ENCODE assay signal across 31 cellular contexts in genomic region chr20:33133616-33133941, GRCh38. TPM values are rescaled to one million over a fixed set of nuclear protein-coding genes. Genes with fewer than 3 reads are reported as not detected.
DNase-seq lines count a peak whose midpoint lies in the region; ATAC-seq, FAIRE-seq and TF ChIP-seq lines count a peak whose summit lies in the region.
"Had no signal": no experiment of that assay in that cellular context is flagged by ENCODE, and none has a peak within 500 bp of the region (broad histone marks: within the 10 kb centered on the region; RNA-seq: fewer than 3 reads in every experiment).

No MANE protein-coding gene starts in this region.

- CTCF ChIA-PET in HepG2 (lab: Yijun Ruan, JAX; ENCODE audit: low intra/inter-chr PET ratio, low total read pairs) (no interaction called here), H1 (lab: Charles Lee; ENCODE audit: partially characterized antibody) (no interaction called here)

- no peaks in the 10 kb centered on the region for H3K23me2 ChIP-seq in H1 (ENCODE audit: low read depth, low read length)

- H3K18ac ChIP-seq in H1 (ENCODE audit: extremely low read depth, low read length) (no peak overlapping the region), neuronal stem cell (ENCODE audit: low read length) (peak overlapping the region; percentile 62)

- FAIRE-seq in HepG2 (lab: Jason Lieb, UNC) (no peak), H1 (lab: Jason Lieb, UNC) (no peak), frontal cortex (lab: Jason Lieb, UNC) (no peak)
- FAIRE-seq: A204.1, GM12878, GM12892, GM18507 had no signal

- BruUV-seq in HepG2 (replicated peaks; lab: Mats Ljungman, UMichigan): no TSS peak

- H2AFZ ChIP-seq in HepG2 (ENCODE audit: low read length) (no peak overlapping the region), H1 (ENCODE audit: low read length) (no peak overlapping the region), neuronal stem cell (ENCODE audit: low read length) (no peak overlapping the region)

- H3K56ac ChIP-seq in H1 (replicated peaks; ENCODE audit: insufficient read length, low read depth, low read length): no peak overlapping the region

- H2AK5ac ChIP-seq in H1 (ENCODE audit: low read depth, low read length) (no peak overlapping the region), neuronal stem cell (ENCODE audit: low read depth, low read length) (no peak overlapping the region)

- H3K4me2 ChIP-seq in HepG2 (ENCODE audit: low read depth, low read length) (no peak overlapping the region), H1 (ENCODE audit: insufficient read depth in 1 of 2, low read depth in 2 of 2, low read length in 2 of 2) (no peak overlapping the region), neuronal stem cell (ENCODE audit: insufficient read depth, low read length, poor library complexity, severe bottlenecking) (no peak overlapping the region)

- in situ Hi-C loops in HepG2 (cut with HindIII; ENCODE audit: extremely low pct_ligation_motif_present, low pct_unique_long_range_greater_than_20kb): no loop called here

- H3K36me3 ChIP-seq in HepG2 (replicated peaks in 1 of 2; ENCODE audit: control insufficient read depth in 1 of 2, insufficient read depth in 2 of 2, low read length in 2 of 2): no peaks in the 10 kb centered on the region
- no peaks in the 10 kb centered on the region for H3K36me3 ChIP-seq in right lobe of liver
- H3K36me3 ChIP-seq in H1 (ENCODE audit: control insufficient read depth in 2 of 4, insufficient read depth in 4 of 4, low read length in 3 of 4): no peaks in the 10 kb centered on the region
- H3K36me3 ChIP-seq in neuronal stem cell (replicated peaks in 1 of 2; ENCODE audit: control insufficient read depth in 2 of 2, insufficient read depth in 2 of 2, low read length in 2 of 2): no peaks in the 10 kb centered on the region
- no peaks in the 10 kb centered on the region for H3K36me3 ChIP-seq in prostate gland
- H3K36me3 ChIP-seq: BE2C, BLaER1 had no signal

- DNase-seq in HepG2 (ENCODE audit: low spot score): no peak
- DNase-seq in right lobe of liver: no peak
- DNase-seq in H1 (ENCODE audit: low read depth in 1 of 2, low spot score in 2 of 2): no peak
- DNase-seq in neuronal stem cell (ENCODE audit: low spot score): no peak
- DNase-seq in prostate gland (ENCODE audit: low spot score): no peak
- no peak for DNase-seq in frontal cortex (ENCODE audit: low spot score in 2 of 2)
- DNase-seq: 8988T; ACHN; BE2C; C1 segment of cervical spinal cord; CD4-positive, alpha-beta memory T cell; CD4-positive, CD25-positive, alpha-beta regulatory T cell; CD8-positive, alpha-beta memory T cell; COR-L47; DMS 273 treated with DMSO at 0.1 percent for 48 hours; DMS153; DMS53; DMS79; DND-41; EL; GDM1 had no signal

- H3K27ac ChIP-seq in HepG2 (ENCODE audit: extremely low read length, insufficient read depth, low read length): no peak overlapping the region
- no peak overlapping the region for H3K27ac ChIP-seq in right lobe of liver
- no peak overlapping the region for H3K27ac ChIP-seq in H1 (ENCODE audit: low read depth, low read length)
- H3K27ac ChIP-seq in neuronal stem cell (replicated peaks; ENCODE audit: low read length): no peak overlapping the region
- H3K27ac ChIP-seq in prostate gland: no peak overlapping the region
- H3K27ac ChIP-seq: BLaER1 had no signal

- H4K20me1 ChIP-seq in HepG2 (ENCODE audit: insufficient read depth, low read length) (no peaks in the 10 kb centered on the region), H1 (replicated peaks in 1 of 2; ENCODE audit: control insufficient read depth in 1 of 2, insufficient read depth in 2 of 2, low read length in 2 of 2) (no peaks in the 10 kb centered on the region)
- H4K20me1 ChIP-seq: BLaER1 had no signal

- TF ChIP-seq POLR2A in HepG2 (IDR thresholded peaks at IDR 0.05; ENCODE audit: insufficient read depth in 1 of 2, low read depth in 2 of 2, low read length in 2 of 2) (no peak), right lobe of liver (IDR thresholded peaks at IDR 0.05) (no peak), H1 (IDR thresholded peaks at IDR 0.05; ENCODE audit: control extremely low read depth in 1 of 2, low read depth in 2 of 2, low read length in 2 of 2) (no peak), prostate gland (IDR thresholded peaks at IDR 0.05) (no peak)

- H3K23ac ChIP-seq in H1 (ENCODE audit: insufficient read length): no peak overlapping the region
- no peak overlapping the region for H3K23ac ChIP-seq in neuronal stem cell (ENCODE audit: low read depth, low read length, poor library complexity)

- H4K8ac ChIP-seq in H1 (ENCODE audit: extremely low read depth, insufficient read depth, low read length): no peak overlapping the region
- H4K8ac ChIP-seq in neuronal stem cell (ENCODE audit: low read depth, low read length): no peak overlapping the region

- H3K14ac ChIP-seq in H1 (ENCODE audit: insufficient read length) (no peak overlapping the region), neuronal stem cell (ENCODE audit: low read length) (no peak overlapping the region)

- H3K4me1 ChIP-seq in HepG2 (ENCODE audit: insufficient read depth, low read length) (peaks cover 6% of the 10 kb centered on the region; the same call in 1 of the 2 replicates), right lobe of liver (peaks cover 0 to under 1% (median under 1%) of the 10 kb centered on the region in 4 donors), H1 (replicated peaks in 1 of 4; ENCODE audit: control insufficient read depth in 3 of 4, insufficient read depth in 4 of 4, low read length in 3 of 4) (peaks cover 0 to 9% (median 3%) of the 10 kb centered on the region in 4 experiments; a peak in 2 of 7 replicates), neuronal stem cell (ENCODE audit: control insufficient read depth in 2 of 2, insufficient read depth in 1 of 2, low read depth in 1 of 2, low read length in 2 of 2) (peaks cover 0 to 9% of the 10 kb centered on the region in 2 donors), prostate gland (replicated peaks) (no peaks in the 10 kb centered on the region)
- H3K4me1 ChIP-seq: BE2C had no signal

- H3K79me1 ChIP-seq in H1 (ENCODE audit: low read depth, low read length) (no peaks in the 10 kb centered on the region), neuronal stem cell (ENCODE audit: low read depth, low read length) (no peaks in the 10 kb centered on the region)

- 55% methylated on average over 6 of the region's 6 CpGs for WGBS in HepG2 (ENCODE audit: low lambda C conversion rate)
- WGBS in right lobe of liver (ENCODE audit: insufficient coverage, low coverage, low lambda C conversion rate, missing lambda C conversion rate): 77% methylated on average over 4 of the region's 6 CpGs
- 90% methylated on average over 5 of the region's 6 CpGs; no CpG with 5 or more reads in 1 of the 2 experiments for WGBS in H1 (ENCODE audit: extremely low coverage in 1 of 2, insufficient coverage in 1 of 2, insufficient read length in 1 of 2, insufficient replicate concordance in 2 of 2, low coverage in 1 of 2, low lambda C conversion rate in 2 of 2, missing lambda C conversion rate in 1 of 2), 2 experiments
- no CpG with 5 or more reads among the region's 6 CpGs for WGBS in neuronal stem cell (ENCODE audit: extremely low coverage in 2 of 2, insufficient read length in 2 of 2, insufficient replicate concordance in 1 of 2), 2 donors
- WGBS in prostate gland: 95% methylated on average over 6 of the region's 6 CpGs

- TF ChIP-seq CTCF in HepG2 (CRISPR knock-in tag; IDR thresholded peaks at IDR 0.05) (no peak), right lobe of liver (IDR thresholded peaks at IDR 0.05) (no peak), H1 (IDR thresholded peaks at IDR 0.05; ENCODE audit: control extremely low read depth in 1 of 3, insufficient read depth in 1 of 3, low read depth in 1 of 3, low read length in 3 of 3) (no peak), prostate gland (IDR thresholded peaks at IDR 0.05) (no peak)

- H2BK5ac ChIP-seq in H1 (ENCODE audit: low read depth, low read length) (no peak overlapping the region), neuronal stem cell (ENCODE audit: low read length) (no peak overlapping the region)

- ATAC-seq in HepG2 (no peak), right lobe of liver (no peak)
- ATAC-seq: GM12878 had no signal

- H2BK12ac ChIP-seq in H1 (ENCODE audit: low read depth, low read length) (no peak overlapping the region), neuronal stem cell (ENCODE audit: low read length) (no peak overlapping the region)

- TF ChIP-seq EP300 in HepG2 (IDR thresholded peaks at IDR 0.05; ENCODE audit: low read depth in 2 of 2, low read length in 2 of 2) (no peak), HepG2 (CRISPR knock-in tag; IDR thresholded peaks at IDR 0.05; ENCODE audit: borderline replicate concordance) (no peak), H1 (IDR thresholded peaks at IDR 0.05; ENCODE audit: borderline replicate concordance in 1 of 2, low read depth in 2 of 2, low read length in 2 of 2) (no peak)

- H3K79me2 ChIP-seq in HepG2 (ENCODE audit: insufficient read depth, low read length): no peaks in the 10 kb centered on the region
- H3K79me2 ChIP-seq in H1 (ENCODE audit: control insufficient read depth in 1 of 2, insufficient read depth in 2 of 2, low read length in 2 of 2): no peaks in the 10 kb centered on the region

- no peak overlapping the region for H3K9ac ChIP-seq in HepG2 (ENCODE audit: insufficient read depth, low read depth, low read length)
- H3K9ac ChIP-seq in H1 (replicated peaks in 1 of 4; ENCODE audit: extremely low read depth in 1 of 4, low read depth in 3 of 4, low read length in 3 of 4): no peak overlapping the region
- no peak overlapping the region for H3K9ac ChIP-seq in neuronal stem cell (ENCODE audit: low read depth, low read length, poor library complexity)
- H3K9ac ChIP-seq: BLaER1 had no signal

- no peak overlapping the region for H2BK120ac ChIP-seq in H1 (replicated peaks; ENCODE audit: low read depth, low read length)
- no peak overlapping the region for H2BK120ac ChIP-seq in neuronal stem cell (ENCODE audit: low read depth, low read length)

- H3K9me3 ChIP-seq in HepG2 (ENCODE audit: low read length): no peaks in the 10 kb centered on the region
- no peaks in the 10 kb centered on the region for H3K9me3 ChIP-seq in right lobe of liver
- peaks cover 8% of the 10 kb centered on the region in 2 experiments; a peak in 2 of 4 replicates for H3K9me3 ChIP-seq in H1 (ENCODE audit: insufficient read depth in 2 of 2, low read depth in 1 of 2, low read length in 1 of 2)
- peaks cover 0 to 4% of the 10 kb centered on the region in 2 donors for H3K9me3 ChIP-seq in neuronal stem cell (replicated peaks in 1 of 2; ENCODE audit: control insufficient read depth in 2 of 2, insufficient read depth in 1 of 2, low read depth in 1 of 2, low read length in 2 of 2)
- no peaks in the 10 kb centered on the region for H3K9me3 ChIP-seq in prostate gland
- H3K9me3 ChIP-seq: BE2C had no signal

- H4K91ac ChIP-seq in H1 (replicated peaks; ENCODE audit: insufficient read length, low read length): no peak overlapping the region
- H4K91ac ChIP-seq in neuronal stem cell (ENCODE audit: low read depth, low read length, poor library complexity): no peak overlapping the region

- POLR2A ChIA-PET in HepG2 (lab: Yijun Ruan, JAX) (no interaction called here), H1 (lab: Charles Lee; ENCODE audit: partially characterized antibody) (no interaction called here)

- no peak overlapping the region for H2BK20ac ChIP-seq in H1 (ENCODE audit: low read length)

- no peak overlapping the region for H3K4me3 ChIP-seq in HepG2 (replicated peaks in 1 of 3; ENCODE audit: insufficient read depth in 1 of 3, low read depth in 2 of 3, low read length in 3 of 3)
- no peak overlapping the region for H3K4me3 ChIP-seq in right lobe of liver
- no peak overlapping the region for H3K4me3 ChIP-seq in H1 (ENCODE audit: extremely low read depth in 1 of 4, insufficient read depth in 2 of 4, low read depth in 3 of 4, low read length in 4 of 4)
- no peak overlapping the region for H3K4me3 ChIP-seq in neuronal stem cell (ENCODE audit: low read length in 2 of 2)
- no peak overlapping the region for H3K4me3 ChIP-seq in prostate gland
- H3K4me3 ChIP-seq: BLaER1, GM12878 had no signal

- intact Hi-C loops in HepG2 (cut with micrococcal nuclease; ENCODE audit: unreplicated experiment): no loop called here
- intact Hi-C loops in right lobe of liver (cut with DNase I): no loop called here
- intact Hi-C loops in prostate gland (cut with DNase I): no loop called here

- H2BK15ac ChIP-seq in H1 (ENCODE audit: low read length): no peak overlapping the region
- H2BK15ac ChIP-seq in neuronal stem cell (ENCODE audit: low read length): no peak overlapping the region

- TF ChIP-seq RAD21 in HepG2 (CRISPR knock-in tag; IDR thresholded peaks at IDR 0.05) (no peak), H1 (IDR thresholded peaks at IDR 0.05 in 1 of 2, conservative IDR thresholded peaks at IDR 0.05 in 1 of 2; ENCODE audit: low read depth in 2 of 2, low read length in 2 of 2) (no peak)

- no peak overlapping the region for H4K5ac ChIP-seq in H1 (ENCODE audit: insufficient read length, low read depth, low read length)

- H3K4ac ChIP-seq in H1 (replicated peaks; ENCODE audit: insufficient read length, low read depth, low read length) (no peak overlapping the region), neuronal stem cell (ENCODE audit: low read length) (no peak overlapping the region)

- H3K27me3 ChIP-seq in HepG2 (ENCODE audit: control insufficient read depth in 1 of 2, insufficient read depth in 2 of 2, low read length in 2 of 2): peaks cover 2 to 35% of the 10 kb centered on the region in 2 experiments; a peak in 3 of 5 replicates
- H3K27me3 ChIP-seq in right lobe of liver: no peaks in the 10 kb centered on the region
- no peaks in the 10 kb centered on the region for H3K27me3 ChIP-seq in H1 (replicated peaks in 1 of 4; ENCODE audit: control insufficient read depth in 3 of 4, extremely low read depth in 1 of 4, insufficient read depth in 3 of 4, low read length in 3 of 4)
- peaks cover 0 to 3% (median 0%) of the 10 kb centered on the region in 3 experiments for H3K27me3 ChIP-seq in neuronal stem cell (ENCODE audit: control insufficient read depth in 3 of 3, insufficient read depth in 3 of 3, low read depth in 1 of 3, low read length in 3 of 3)
- H3K27me3 ChIP-seq in prostate gland (replicated peaks; ENCODE audit: insufficient read depth): peaks cover 5% of the 10 kb centered on the region
- H3K27me3 ChIP-seq: BE2C, BLaER1 had no signal

RNA-seq across cellular contexts. Expression of gene BPIFA2, which starts 34.4 kb away (rescaled TPM):
- total RNA-seq in HepG2 (2016; rRNA removed; fragmentation: Illumina TruSeq; extraction: Trizol) (not detected in 2 replicates), right lobe of liver (not detected), prostate gland (not detected), frontal cortex (not detected)
- total RNA-seq in HepG2 (2016; cell fraction: cytosol; rRNA removed; fragmentation: Illumina TruSeq; extraction: Trizol; ENCODE audit: low read depth): not detected in 2 replicates
- total RNA-seq in HepG2 (2016; cell fraction: insoluble cytoplasmic fraction; rRNA removed; fragmentation: Illumina TruSeq; extraction: Trizol): not detected in 2 replicates
- total RNA-seq in HepG2 (2016; cell fraction: membrane; rRNA removed; fragmentation: Illumina TruSeq; extraction: Trizol): not detected in 2 replicates
- not detected in 2 replicates for total RNA-seq in HepG2 (2016; cell fraction: nucleus; rRNA removed; fragmentation: Illumina TruSeq; extraction: Trizol)
- polyA plus RNA-seq in HepG2 (2011; rRNA removed) (not detected in 2 replicates), H1 (2011; rRNA removed) (not detected in 2 replicates)
- not detected in 2 replicates for polyA plus RNA-seq in HepG2 (2011; cell fraction: cytosol; rRNA removed)
- not detected in 2 replicates for polyA plus RNA-seq in HepG2 (2011; cell fraction: nucleus; rRNA removed)
- polyA plus RNA-seq in HepG2 (2012): not detected in 2 replicates
- polyA plus RNA-seq in HepG2 (2016; cell fraction: cytosol; fragmentation: Illumina TruSeq; extraction: Trizol; ENCODE audit: low read depth): not detected in 2 replicates
- polyA plus RNA-seq in HepG2 (2016; cell fraction: insoluble cytoplasmic fraction; fragmentation: Illumina TruSeq; extraction: Trizol; ENCODE audit: low read depth): not detected in 2 replicates
- polyA plus RNA-seq in HepG2 (2016; cell fraction: membrane; fragmentation: Illumina TruSeq; extraction: Trizol; ENCODE audit: low read depth): not detected in 2 replicates
- polyA plus RNA-seq in HepG2 (2016; cell fraction: nucleus; fragmentation: Illumina TruSeq; extraction: Trizol; ENCODE audit: insufficient read depth, low read depth): not detected in 2 replicates
- polyA minus RNA-seq in HepG2 (2011; rRNA and poly(A)+ RNA removed; ENCODE audit: low replicate concordance): not detected in 2 replicates
- polyA minus RNA-seq in HepG2 (2011; cell fraction: cytosol; rRNA and poly(A)+ RNA removed): not detected in 2 replicates
- not detected in 2 replicates for polyA minus RNA-seq in HepG2 (2011; cell fraction: nucleus; rRNA and poly(A)+ RNA removed)
- not detected in 2 replicates for total RNA-seq in H1 (2021; fragmentation: NEBNext Ultra II Directional; extraction: Animal tissue kit (Norgen Biotek cat#: 25700))
- polyA plus RNA-seq in H1 (2011; cell fraction: cytosol; rRNA removed): not detected
- not detected for polyA plus RNA-seq in H1 (2011; cell fraction: nucleus; rRNA removed)
- not detected in 4 replicates for polyA plus RNA-seq in H1 (2012, experiment 1 of 2)
- not detected for polyA plus RNA-seq in H1 (2012, experiment 2 of 2)
- polyA plus RNA-seq in H1 (2013, experiment 1 of 2): not detected
- not detected for polyA plus RNA-seq in H1 (2013, experiment 2 of 2)
- not detected in 2 replicates for polyA minus RNA-seq in H1 (2011; rRNA and poly(A)+ RNA removed)
- not detected for polyA minus RNA-seq in H1 (2011; cell fraction: cytosol; rRNA and poly(A)+ RNA removed)
- not detected for polyA minus RNA-seq in H1 (2011; cell fraction: nucleus; rRNA and poly(A)+ RNA removed)
- polyA plus RNA-seq in neuronal stem cell (2013, experiment 1 of 2): not detected
- not detected for polyA plus RNA-seq in neuronal stem cell (2013, experiment 2 of 2)
- total RNA-seq: A673; CD4-positive, alpha-beta memory T cell; CD4-positive, CD25-positive, alpha-beta regulatory T cell; CD8-positive, alpha-beta memory T cell; Daoy; G401; GM12878 had no signal
- polyA plus RNA-seq: AG04450; CD14-positive monocyte; CD4-positive, alpha-beta memory T cell; CD4-positive, CD25-positive, alpha-beta regulatory T cell; CD8-positive, alpha-beta memory T cell; GM12878 had no signal

RNA-seq across cellular contexts. Expression of gene BPIFB4, which starts 54.1 kb away (rescaled TPM):
- not detected in 2 replicates for total RNA-seq in HepG2 (2016; rRNA removed; fragmentation: Illumina TruSeq; extraction: Trizol)
- not detected in 2 replicates for total RNA-seq in HepG2 (2016; cell fraction: cytosol; rRNA removed; fragmentation: Illumina TruSeq; extraction: Trizol; ENCODE audit: low read depth)
- not detected in 2 replicates for total RNA-seq in HepG2 (2016; cell fraction: insoluble cytoplasmic fraction; rRNA removed; fragmentation: Illumina TruSeq; extraction: Trizol)
- not detected in 2 replicates for total RNA-seq in HepG2 (2016; cell fraction: membrane; rRNA removed; fragmentation: Illumina TruSeq; extraction: Trizol)
- total RNA-seq in HepG2 (2016; cell fraction: nucleus; rRNA removed; fragmentation: Illumina TruSeq; extraction: Trizol): not detected in 2 replicates
- polyA plus RNA-seq in HepG2 (2011; rRNA removed): 0.09 and 0.13 TPM in 2 replicates
- 0.06 and 0.07 TPM in 2 replicates for polyA plus RNA-seq in HepG2 (2011; cell fraction: cytosol; rRNA removed)
- polyA plus RNA-seq in HepG2 (2011; cell fraction: nucleus; rRNA removed): 0.32 and 0.36 TPM in 2 replicates
- polyA plus RNA-seq in HepG2 (2012): not detected in 2 replicates
- not detected in 2 replicates for polyA plus RNA-seq in HepG2 (2016; cell fraction: cytosol; fragmentation: Illumina TruSeq; extraction: Trizol; ENCODE audit: low read depth)
- not detected in 2 replicates for polyA plus RNA-seq in HepG2 (2016; cell fraction: insoluble cytoplasmic fraction; fragmentation: Illumina TruSeq; extraction: Trizol; ENCODE audit: low read depth)
- polyA plus RNA-seq in HepG2 (2016; cell fraction: membrane; fragmentation: Illumina TruSeq; extraction: Trizol; ENCODE audit: low read depth): not detected in 2 replicates
- polyA plus RNA-seq in HepG2 (2016; cell fraction: nucleus; fragmentation: Illumina TruSeq; extraction: Trizol; ENCODE audit: insufficient read depth, low read depth): not detected in 2 replicates
- polyA minus RNA-seq in HepG2 (2011; rRNA and poly(A)+ RNA removed; ENCODE audit: low replicate concordance): not detected in 2 replicates
- not detected in 2 replicates for polyA minus RNA-seq in HepG2 (2011; cell fraction: cytosol; rRNA and poly(A)+ RNA removed)
- polyA minus RNA-seq in HepG2 (2011; cell fraction: nucleus; rRNA and poly(A)+ RNA removed): not detected in 2 replicates
- total RNA-seq in right lobe of liver: not detected
- not detected in 2 replicates for total RNA-seq in H1 (2021; fragmentation: NEBNext Ultra II Directional; extraction: Animal tissue kit (Norgen Biotek cat#: 25700))
- polyA plus RNA-seq in H1 (2011; rRNA removed): 0.17 TPM in 1 of 2 replicates, not detected in the other
- not detected for polyA plus RNA-seq in H1 (2011; cell fraction: cytosol; rRNA removed)
- 0.31 TPM for polyA plus RNA-seq in H1 (2011; cell fraction: nucleus; rRNA removed)
- polyA plus RNA-seq in H1 (2012, experiment 1 of 2): 0.11 TPM in 1 of 4 replicates, not detected in the others
- not detected for polyA plus RNA-seq in H1 (2012, experiment 2 of 2)
- not detected for polyA plus RNA-seq in H1 (2013, experiment 1 of 2)
- polyA plus RNA-seq in H1 (2013, experiment 2 of 2): 0.11 TPM
- polyA minus RNA-seq in H1 (2011; rRNA and poly(A)+ RNA removed): not detected in 2 replicates
- polyA minus RNA-seq in H1 (2011; cell fraction: cytosol; rRNA and poly(A)+ RNA removed): not detected
- not detected for polyA minus RNA-seq in H1 (2011; cell fraction: nucleus; rRNA and poly(A)+ RNA removed)
- not detected for polyA plus RNA-seq in neuronal stem cell (2013, experiment 1 of 2)
- polyA plus RNA-seq in neuronal stem cell (2013, experiment 2 of 2): not detected
- 1 to 10 TPM in 1 of 2 donors, not detected in 1; 1.1 TPM for total RNA-seq in prostate gland
- total RNA-seq in frontal cortex: not detected
- total RNA-seq: A673; CD4-positive, alpha-beta memory T cell; CD4-positive, CD25-positive, alpha-beta regulatory T cell; CD8-positive, alpha-beta memory T cell; Daoy; G401; GM12878 had no signal
- polyA plus RNA-seq: AG04450; CD14-positive monocyte; CD4-positive, alpha-beta memory T cell; CD4-positive, CD25-positive, alpha-beta regulatory T cell; CD8-positive, alpha-beta memory T cell had no signal

Comparison
In these comparisons a context has a peak if more than half of its experiments do, and no peak if none do; other contexts are left out.
1. Of the 41 proteins assayed by ChIP-seq in both HepG2 and H1: peak only in HepG2: none; only in H1: KDM1A; in both: none; in neither: 40.